9 cellular contexts compared by ENCODE assay signal in the genomic region with DNA sequence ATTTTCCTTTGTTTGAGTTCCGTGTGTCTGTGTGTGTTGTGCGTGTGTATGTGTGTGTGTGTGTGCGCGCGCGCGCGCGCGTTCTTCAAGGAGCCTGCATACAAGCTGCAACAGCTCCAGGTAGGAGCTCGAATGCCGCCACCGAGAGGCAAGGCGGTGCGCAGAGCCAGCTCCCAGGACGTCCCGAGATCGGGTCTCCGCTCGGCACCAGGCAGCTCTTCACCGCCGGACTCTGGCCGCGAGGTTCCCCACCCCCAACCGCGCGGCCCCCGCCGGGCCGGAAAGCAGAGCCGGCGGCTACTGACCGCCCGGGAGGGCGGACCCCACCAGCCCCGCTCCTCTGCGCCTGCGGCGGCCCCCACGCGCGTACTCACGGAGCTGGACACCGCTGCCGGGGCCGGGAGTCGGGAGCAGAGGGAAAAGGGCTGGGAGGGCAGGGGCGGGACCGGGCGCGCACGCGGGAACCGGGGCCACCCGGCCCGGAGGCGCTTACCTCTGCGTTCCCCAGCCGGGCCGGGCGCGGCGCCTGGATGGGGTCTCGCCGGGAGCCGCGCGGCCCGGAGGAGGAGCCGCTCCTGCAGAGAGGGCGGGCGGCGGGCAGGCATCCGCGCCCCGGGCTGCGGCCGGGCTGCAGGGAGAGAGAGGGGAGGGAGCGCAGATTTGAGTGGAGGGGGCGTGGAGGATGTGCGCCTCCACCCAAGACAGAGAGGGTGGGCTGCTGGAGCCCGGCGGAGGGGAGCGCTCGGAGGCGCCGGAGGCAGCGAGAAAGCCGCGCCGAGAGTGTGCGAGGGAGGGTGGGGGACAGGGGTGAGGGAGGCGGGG. TPM values are rescaled to one million over a fixed set of nuclear protein-coding genes. Genes with fewer than 3 reads are reported as not detected.
A peak's percentile ranks its signal among the peaks of the same experiment; 100 is the strongest.
DNase-seq lines count a peak whose midpoint lies in the region; ATAC-seq and TF ChIP-seq lines count a peak whose summit lies in the region.
"Had no signal": no experiment of that assay in that cellular context is flagged by ENCODE, and none has a peak within 500 bp of the region (broad histone marks: within the 10 kb centered on the region; RNA-seq: fewer than 3 reads in every experiment).

No MANE protein-coding gene starts in this region.

- H3K4me1 ChIP-seq in mucosa of stomach (ENCODE audit: control insufficient read depth, insufficient read depth, low read length), result peaks cover 8% of the 10 kb centered on the region

- peaks cover 11% of the 10 kb centered on the region for H3K4me1 Mint-ChIP-seq in WTC11
- peaks cover 40% of the 10 kb centered on the region for H3K4me1 Mint-ChIP-seq in type B pancreatic cell (ENCODE audit: unreplicated experiment)

- H3K9me3 Mint-ChIP-seq in WTC11, result no peaks in the 10 kb centered on the region
- H3K9me3 Mint-ChIP-seq in type B pancreatic cell, result no peaks in the 10 kb centered on the region
- H3K9me3 Mint-ChIP-seq: activated naive CD4-positive, alpha-beta T cell treated with anti-CD3 and anti-CD28 coated beads, Interleukin-2, amount 50 U/mL, for 72 hours had no signal

- no peaks in the 10 kb centered on the region for H3K27me3 ChIP-seq in mucosa of stomach (ENCODE audit: control insufficient read depth, insufficient read depth, low read length)

- ATAC-seq in WTC11, result peak; percentile 85
- no peak for ATAC-seq in GM19455 (IDR thresholded peaks at IDR 0.05; ENCODE audit: unreplicated experiment)

- peak overlapping the region; percentile 73 for H3K9ac ChIP-seq in mucosa of stomach (ENCODE audit: low read length)

- no peaks in the 10 kb centered on the region for H3K9me3 ChIP-seq in mucosa of stomach (ENCODE audit: control insufficient read depth, low read length)

- no peaks in the 10 kb centered on the region for H3K27me3 Mint-ChIP-seq in WTC11 (ENCODE audit: low read depth)
- H3K27me3 Mint-ChIP-seq in type B pancreatic cell, result no peaks in the 10 kb centered on the region

- DNase-seq in ELR (ENCODE audit: low read depth), result peak; percentile 69
- peak; percentile 60 for DNase-seq in LoVo (ENCODE audit: low spot score)
- peak; percentile 75 for DNase-seq in WTC11 (ENCODE audit: low spot score)
- DNase-seq in fibroblast of gingiva (ENCODE audit: low read depth), result peak; percentile 70
- DNase-seq in type B pancreatic cell (ENCODE audit: extremely low spot score, unreplicated experiment), result peak; percentile 83
- no peak for DNase-seq in activated effector memory CD4-positive, alpha-beta T cell treated with Interleukin-2 at 50 U/mL for 16 hours

- H3K27ac Mint-ChIP-seq in WTC11 (0 out of 2 replicates have a peak overlapping the region, but pooled peaks have one; percentile 19), type B pancreatic cell (peak overlapping the region; percentile 83)
- H3K27ac Mint-ChIP-seq: activated naive CD4-positive, alpha-beta T cell treated with anti-CD3 and anti-CD28 coated beads, Interleukin-2, amount 50 U/mL, for 72 hours had no signal

- POLR2A ChIA-PET in WTC11 (lab: Charles Lee), result interaction anchor here (0.9 to 1.9 kb wide), 6 partner anchors 30 to 182 kb away, joined by 3 to 9 read pairs (median 6); a partner anchor contains a TSS

- H3K4me3 Mint-ChIP-seq in WTC11 (peak overlapping the region; percentile 79), type B pancreatic cell (peak overlapping the region; percentile 95)

- CTCF ChIA-PET in WTC11 (lab: Charles Lee), result interaction anchor here (0.6 to 2.3 kb wide), 12 partner anchors 15 to 698 kb away, joined by 3 to 14 read pairs (median 4); a partner anchor contains a TSS

- H3K4me3 ChIP-seq in mucosa of stomach (ENCODE audit: low read length), result peak overlapping the region; percentile 44

- H3K36me3 Mint-ChIP-seq in WTC11 (no peaks in the 10 kb centered on the region), type B pancreatic cell (no peaks in the 10 kb centered on the region)
- H3K36me3 Mint-ChIP-seq: activated naive CD4-positive, alpha-beta T cell treated with anti-CD3 and anti-CD28 coated beads, Interleukin-2, amount 50 U/mL, for 72 hours had no signal

- no peaks in the 10 kb centered on the region for H3K36me3 ChIP-seq in mucosa of stomach (ENCODE audit: control insufficient read depth, insufficient read depth, low read length)

- no peak for TF ChIP-seq CTCF in WTC11 (IDR thresholded peaks at IDR 0.05)
- TF ChIP-seq CTCF in type B pancreatic cell (conservative IDR thresholded peaks at IDR 0.05), result no peak

TF ChIP-seq in WTC11, 78 proteins besides CTCF, POLR2A, EP300 and RAD21 (continues in another document):
- TF ChIP-seq, protein P1, sequence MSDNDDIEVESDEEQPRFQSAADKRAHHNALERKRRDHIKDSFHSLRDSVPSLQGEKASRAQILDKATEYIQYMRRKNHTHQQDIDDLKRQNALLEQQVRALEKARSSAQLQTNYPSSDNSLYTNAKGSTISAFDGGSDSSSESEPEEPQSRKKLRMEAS (CRISPR knock-in tag; IDR thresholded peaks at IDR 0.05), result peak; percentile 52; the same call in 1 of the 2 replicates
- TF ChIP-seq, protein P2, sequence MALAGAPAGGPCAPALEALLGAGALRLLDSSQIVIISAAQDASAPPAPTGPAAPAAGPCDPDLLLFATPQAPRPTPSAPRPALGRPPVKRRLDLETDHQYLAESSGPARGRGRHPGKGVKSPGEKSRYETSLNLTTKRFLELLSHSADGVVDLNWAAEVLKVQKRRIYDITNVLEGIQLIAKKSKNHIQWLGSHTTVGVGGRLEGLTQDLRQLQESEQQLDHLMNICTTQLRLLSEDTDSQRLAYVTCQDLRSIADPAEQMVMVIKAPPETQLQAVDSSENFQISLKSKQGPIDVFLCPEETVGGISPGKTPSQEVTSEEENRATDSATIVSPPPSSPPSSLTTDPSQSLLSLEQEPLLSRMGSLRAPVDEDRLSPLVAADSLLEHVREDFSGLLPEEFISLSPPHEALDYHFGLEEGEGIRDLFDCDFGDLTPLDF (CRISPR knock-in tag; IDR thresholded peaks at IDR 0.05), result no peak
- TF ChIP-seq ESRRA (CRISPR knock-in tag; IDR thresholded peaks at IDR 0.05; ENCODE audit: borderline replicate concordance), result no peak
- TF ChIP-seq, protein P3, sequence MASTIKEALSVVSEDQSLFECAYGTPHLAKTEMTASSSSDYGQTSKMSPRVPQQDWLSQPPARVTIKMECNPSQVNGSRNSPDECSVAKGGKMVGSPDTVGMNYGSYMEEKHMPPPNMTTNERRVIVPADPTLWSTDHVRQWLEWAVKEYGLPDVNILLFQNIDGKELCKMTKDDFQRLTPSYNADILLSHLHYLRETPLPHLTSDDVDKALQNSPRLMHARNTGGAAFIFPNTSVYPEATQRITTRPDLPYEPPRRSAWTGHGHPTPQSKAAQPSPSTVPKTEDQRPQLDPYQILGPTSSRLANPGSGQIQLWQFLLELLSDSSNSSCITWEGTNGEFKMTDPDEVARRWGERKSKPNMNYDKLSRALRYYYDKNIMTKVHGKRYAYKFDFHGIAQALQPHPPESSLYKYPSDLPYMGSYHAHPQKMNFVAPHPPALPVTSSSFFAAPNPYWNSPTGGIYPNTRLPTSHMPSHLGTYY (CRISPR knock-in tag; IDR thresholded peaks at IDR 0.05), result no peak
- TF ChIP-seq NFE2L1 (CRISPR knock-in tag; IDR thresholded peaks at IDR 0.05), result no peak
- TF ChIP-seq, protein P4, sequence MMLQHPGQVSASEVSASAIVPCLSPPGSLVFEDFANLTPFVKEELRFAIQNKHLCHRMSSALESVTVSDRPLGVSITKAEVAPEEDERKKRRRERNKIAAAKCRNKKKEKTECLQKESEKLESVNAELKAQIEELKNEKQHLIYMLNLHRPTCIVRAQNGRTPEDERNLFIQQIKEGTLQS (CRISPR knock-in tag; conservative IDR thresholded peaks at IDR 0.05), result no peak
- TF ChIP-seq ZNF138 (CRISPR knock-in tag; conservative IDR thresholded peaks at IDR 0.05), result no peak
- no peak for TF ChIP-seq FOXJ3 (CRISPR knock-in tag; IDR thresholded peaks at IDR 0.05; ENCODE audit: borderline replicate concordance)
- 0 out of 2 replicates have a peak, but pooled peaks have one; percentile 23 for TF ChIP-seq SP1 (CRISPR knock-in tag; conservative IDR thresholded peaks at IDR 0.05)
- 0 out of 2 replicates have a peak, but pooled peaks have one; percentile 20 for TF ChIP-seq FOXK1 (CRISPR knock-in tag; IDR thresholded peaks at IDR 0.05)
- TF ChIP-seq ZNF396 (CRISPR knock-in tag; IDR thresholded peaks at IDR 0.05; ENCODE audit: borderline replicate concordance), result no peak
- TF ChIP-seq OVOL2 (CRISPR knock-in tag; IDR thresholded peaks at IDR 0.05; ENCODE audit: borderline replicate concordance), result no peak
- TF ChIP-seq, protein P5, sequence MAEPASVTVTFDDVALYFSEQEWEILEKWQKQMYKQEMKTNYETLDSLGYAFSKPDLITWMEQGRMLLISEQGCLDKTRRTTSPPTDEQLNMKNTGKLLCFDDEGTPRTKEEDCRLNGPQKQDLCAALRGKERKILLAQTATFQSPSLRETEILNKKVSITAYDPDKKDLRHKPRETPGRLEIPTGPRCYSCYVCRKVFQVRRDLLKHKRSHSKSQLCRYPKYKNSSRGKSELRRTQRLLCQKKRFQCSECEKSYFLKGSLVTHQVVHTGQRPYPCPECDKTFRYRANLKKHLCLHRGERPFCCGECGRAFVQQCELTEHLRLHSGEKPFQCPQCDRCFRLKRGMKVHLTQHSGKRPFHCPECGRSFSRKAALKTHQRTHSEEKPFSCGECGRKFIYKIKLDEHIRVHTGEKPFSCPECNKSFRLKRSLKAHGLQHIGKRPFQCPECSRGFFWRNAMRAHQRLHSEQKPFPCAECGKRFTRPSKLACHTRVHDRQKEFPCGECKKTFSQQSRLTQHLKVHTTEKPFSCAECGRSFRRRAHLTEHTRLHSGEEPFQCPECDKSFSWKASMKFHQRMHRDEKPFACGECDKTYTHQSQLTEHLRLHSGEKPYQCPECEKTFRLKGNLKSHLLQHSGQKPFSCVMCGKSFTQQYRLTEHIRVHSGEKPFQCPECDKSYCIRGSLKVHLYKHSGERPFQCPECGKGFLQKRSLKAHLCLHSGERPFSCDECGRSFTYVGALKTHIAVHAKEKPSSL (CRISPR knock-in tag; conservative IDR thresholded peaks at IDR 0.05), result no peak

RNA-seq across cellular contexts. Expression of a gene that starts 40.3 kb away (rescaled TPM):
- total RNA-seq in WTC11 (2021) (21.1 to 26.0 TPM (median 22.0 TPM) in 3 replicates), type B pancreatic cell (ENCODE audit: low replicate concordance) (14.9 and 16.5 TPM in 2 replicates)
